In genomic region chr18:8688428-8688827, GRCh38 we compare ENCODE assay signal across 20 cellular contexts.
"Had no signal": no experiment of that assay in that cellular context is flagged by ENCODE, and none has a peak within 500 bp of the region (broad histone marks: within the 10 kb centered on the region; RNA-seq: fewer than 3 reads in every experiment).

No MANE protein-coding gene starts in this region.

- H3K9me3 Mint-ChIP-seq: activated B cell treated with CpG ODN at 0.5 μM for 24 hours; activated CD4-positive, alpha-beta memory T cell treated with anti-CD3 and anti-CD28 coated beads, Interleukin-2, amount 10 ng/mL, durations not matched to agents 7 days and 5 days; activated naive CD4-positive, alpha-beta T cell treated with anti-CD3 and anti-CD28 coated beads for 36 hours; activated T-helper 17 cell treated with anti-CD3 and anti-CD28 coated beads, Interleukin-2, amount 50 U/mL, for 72 hours; T-helper 1 cell treated with Interleukin-12 subunit alpha and Interleukin-12 subunit beta and Interleukin-4 antibody, amounts not matched to agents 30 μg/mL and 1 μg/mL, for 36 hours had no signal

- H3K4me3 ChIP-seq: SJSA1 had no signal

- H3K36me3 Mint-ChIP-seq: activated naive CD8-positive, alpha-beta T cell had no signal

- H3K4me2 ChIP-seq: KMS-11 had no signal

- H3K36me3 ChIP-seq: SJSA1 had no signal

- FAIRE-seq: RCC 7860 had no signal

- ATAC-seq: activated T-helper 17 cell treated with anti-CD3 and anti-CD28 coated beads, Interleukin-2, amount 50 U/mL, for 72 hours; PC-3 had no signal

- DNase-seq: activated B cell treated with CpG ODN at 0.5 μM for 24 hours; activated CD4-positive, alpha-beta memory T cell treated with anti-CD3 and anti-CD28 coated beads, Interleukin-2, amount 10 ng/mL, durations not matched to agents 7 days and 5 days; activated CD4-positive, alpha-beta T cell treated with anti-CD3 and anti-CD28 coated beads, Interleukin-2, amount 50 U/mL, for 1 hour; activated gamma-delta T cell; activated naive CD4-positive, alpha-beta T cell treated with anti-CD3 and anti-CD28 coated beads for 36 hours; activated T-cell treated with anti-CD3 and anti-CD28 coated beads for 4 hours; activated T-cell treated with anti-CD3 and anti-CD28 coated beads, Interleukin-2, amount 50 U/mL, for 48 hours; NCI-H1092; NCI-H1417; NCI-H2029; NCI-H2107; NCI-H510A treated with DMSO at 0.1 percent for 48 hours; PC-3; SHP77 had no signal

- H3K27me3 Mint-ChIP-seq: activated B cell treated with CpG ODN at 0.5 μM for 24 hours; activated CD4-positive, alpha-beta memory T cell treated with anti-CD3 and anti-CD28 coated beads, Interleukin-2, amount 10 ng/mL, durations not matched to agents 7 days and 5 days; activated naive CD8-positive, alpha-beta T cell had no signal

- H3K4me1 Mint-ChIP-seq: activated B cell treated with CpG ODN at 0.5 μM for 24 hours; activated CD4-positive, alpha-beta memory T cell treated with anti-CD3 and anti-CD28 coated beads, Interleukin-2, amount 10 ng/mL, durations not matched to agents 7 days and 5 days; activated T-helper 17 cell treated with anti-CD3 and anti-CD28 coated beads, Interleukin-2, amount 50 U/mL, for 72 hours had no signal

- H3K27ac Mint-ChIP-seq: activated B cell treated with CpG ODN at 0.5 μM for 24 hours; activated CD4-positive, alpha-beta memory T cell treated with anti-CD3 and anti-CD28 coated beads, Interleukin-2, amount 10 ng/mL, durations not matched to agents 7 days and 5 days; activated naive CD4-positive, alpha-beta T cell treated with anti-CD3 and anti-CD28 coated beads for 36 hours; activated naive CD8-positive, alpha-beta T cell; activated T-helper 17 cell treated with anti-CD3 and anti-CD28 coated beads, Interleukin-2, amount 50 U/mL, for 72 hours; T-helper 1 cell treated with Interleukin-12 subunit alpha and Interleukin-12 subunit beta and Interleukin-4 antibody, amounts not matched to agents 30 μg/mL and 1 μg/mL, for 36 hours had no signal

- H3K4me3 Mint-ChIP-seq: activated B cell treated with CpG ODN at 0.5 μM for 24 hours; activated CD4-positive, alpha-beta memory T cell treated with anti-CD3 and anti-CD28 coated beads, Interleukin-2, amount 10 ng/mL, durations not matched to agents 7 days and 5 days; activated naive CD4-positive, alpha-beta T cell treated with anti-CD3 and anti-CD28 coated beads for 36 hours; activated naive CD8-positive, alpha-beta T cell; activated T-helper 17 cell treated with anti-CD3 and anti-CD28 coated beads, Interleukin-2, amount 50 U/mL, for 72 hours; T-helper 1 cell treated with Interleukin-12 subunit alpha and Interleukin-12 subunit beta and Interleukin-4 antibody, amounts not matched to agents 30 μg/mL and 1 μg/mL, for 36 hours had no signal

- H3K9me3 ChIP-seq: SJSA1 had no signal

- H3K9ac ChIP-seq: KMS-11 had no signal

- H3K27ac ChIP-seq: KMS-11, SJSA1 had no signal

- H3K27me3 ChIP-seq: SJSA1 had no signal
